ENCODE assay signal across 8 cellular contexts in genomic region chr1:185170291-185170848, GRCh38. TPM values are rescaled to one million over a fixed set of nuclear protein-coding genes. Genes with fewer than 3 reads are reported as not detected.
A peak's percentile ranks its signal among the peaks of the same experiment; 100 is the strongest.
DNase-seq lines count a peak whose midpoint lies in the region; ATAC-seq, FAIRE-seq and TF ChIP-seq lines count a peak whose summit lies in the region.

No MANE protein-coding gene starts in this region.

- no peak overlapping the region for H3K4ac ChIP-seq in mesenchymal stem cell (ENCODE audit: low read depth in 1 of 2, low read length in 2 of 2)

- H3K9me3 ChIP-seq in WERI-Rb-1 (ENCODE audit: severe bottlenecking) (no peaks in the 10 kb centered on the region), mesenchymal stem cell (ENCODE audit: control insufficient read depth, low read length) (no peaks in the 10 kb centered on the region)

- no peak overlapping the region for H3K9ac ChIP-seq in mesenchymal stem cell (ENCODE audit: low read length)

- no peak overlapping the region for H2BK12ac ChIP-seq in mesenchymal stem cell (ENCODE audit: low read length in 2 of 2)

- no peak overlapping the region for H3K14ac ChIP-seq in mesenchymal stem cell (ENCODE audit: low read length in 2 of 2)

- ATAC-seq in GM19395 (IDR thresholded peaks at IDR 0.05; ENCODE audit: unreplicated experiment) (peak; percentile 96), HG03280 (IDR thresholded peaks at IDR 0.05; ENCODE audit: unreplicated experiment) (peak; percentile 83)

- H3K27me3 ChIP-seq in WERI-Rb-1 (ENCODE audit: insufficient read depth, low read depth, severe bottlenecking) (no peaks in the 10 kb centered on the region), mesenchymal stem cell (ENCODE audit: control insufficient read depth in 1 of 2, insufficient read depth in 1 of 2, low read length in 2 of 2) (no peaks in the 10 kb centered on the region)

- no peak overlapping the region for H2BK5ac ChIP-seq in mesenchymal stem cell (ENCODE audit: low read depth, low read length, poor library complexity, severe bottlenecking)

- H2BK15ac ChIP-seq in mesenchymal stem cell (ENCODE audit: low read depth, poor library complexity, severe bottlenecking), result no peak overlapping the region

- peak; percentile 29 for FAIRE-seq in endometrium (lab: Jason Lieb, UNC)
- FAIRE-seq in urothelium cell line (lab: Jason Lieb, UNC), result no peak

- H3K36me3 ChIP-seq in WERI-Rb-1, result no peaks in the 10 kb centered on the region
- peaks cover 3 to 57% of the 10 kb centered on the region in 2 experiments for H3K36me3 ChIP-seq in mesenchymal stem cell (ENCODE audit: control insufficient read depth in 1 of 2, insufficient read depth in 2 of 2, low read depth in 1 of 2, low read length in 2 of 2)

- WGBS in mesenchymal stem cell, result 30% methylated on average over 3 of the region's 5 CpGs

- H3K4me3 ChIP-seq in WERI-Rb-1 (ENCODE audit: low read depth, low read length) (no peak overlapping the region), mesenchymal stem cell (ENCODE audit: insufficient read depth in 1 of 2, low read depth in 1 of 2, low read length in 2 of 2) (no peak overlapping the region)

- peak; percentile 86 for DNase-seq in DMS 273 (lab: John Stamatoyannopoulos, UW; ENCODE audit: unreplicated experiment)
- peak; percentile 31 for DNase-seq in NCI-H2171 (lab: John Stamatoyannopoulos, UW)
- DNase-seq in WERI-Rb-1, result peak; percentile 51
- peak; percentile 77 for DNase-seq in mesenchymal stem cell
- DNase-seq in urothelium cell line (ENCODE audit: low spot score), result peak; percentile 38

- peak overlapping the region; percentile 2 for H4K8ac ChIP-seq in mesenchymal stem cell (ENCODE audit: low read length)

- no peaks in the 10 kb centered on the region for H3K4me1 ChIP-seq in mesenchymal stem cell (ENCODE audit: control insufficient read depth, insufficient read depth, low read depth, low read length)

- H3K4me2 ChIP-seq in mesenchymal stem cell (ENCODE audit: low read length, poor library complexity, severe bottlenecking), result no peak overlapping the region

- no peak overlapping the region for H3K18ac ChIP-seq in mesenchymal stem cell (ENCODE audit: low read depth in 1 of 2, low read length in 2 of 2)

- H2AFZ ChIP-seq in mesenchymal stem cell (ENCODE audit: low read depth, low read length), result peak overlapping the region; percentile 61

- H3K23ac ChIP-seq in mesenchymal stem cell (ENCODE audit: low read length in 2 of 2), result no peak overlapping the region

- TF ChIP-seq CTCF in WERI-Rb-1 (IDR thresholded peaks at IDR 0.05; ENCODE audit: low read depth, low read length), result peak; percentile 47

- H3K79me1 ChIP-seq in mesenchymal stem cell (replicated peaks; ENCODE audit: low read length, poor library complexity, severe bottlenecking), result no peaks in the 10 kb centered on the region

- H2AK5ac ChIP-seq in mesenchymal stem cell (ENCODE audit: low read length, severe bottlenecking), result no peak overlapping the region

- H2BK120ac ChIP-seq in mesenchymal stem cell (ENCODE audit: low read depth, low read length), result no peak overlapping the region

- H4K91ac ChIP-seq in mesenchymal stem cell (ENCODE audit: low read length), result no peak overlapping the region

- H3K27ac ChIP-seq in WERI-Rb-1 (no peak overlapping the region), mesenchymal stem cell (ENCODE audit: low read length, poor library complexity, severe bottlenecking) (no peak overlapping the region)

RNA-seq across cellular contexts. Expression of gene SWT1, which starts 13.4 kb away (rescaled TPM):
- 3.3 TPM for polyA plus RNA-seq in mesenchymal stem cell (2013, experiment 1 of 2)
- 3.4 TPM for polyA plus RNA-seq in mesenchymal stem cell (2013, experiment 2 of 2)

RNA-seq across cellular contexts. Expression of gene TRMT1L, which starts 13.6 kb away (rescaled TPM):
- 8.9 TPM for polyA plus RNA-seq in mesenchymal stem cell (2013, experiment 1 of 2)
- 9.3 TPM for polyA plus RNA-seq in mesenchymal stem cell (2013, experiment 2 of 2)

Comparison
In these comparisons a context has a peak if more than half of its experiments do, and no peak if none do; other contexts are left out.
1. DNase-seq: peak in every context shown above with its lines; median percentile 86 in DMS 273; 77 in mesenchymal stem cell; 51 in WERI-Rb-1; 38 in urothelium cell line; 31 in NCI-H2171.